Comparison of ENCODE assay signal across 1 cellular context in genomic region chr9:117414906-117415583, GRCh38.
TF ChIP-seq lines count a peak whose summit lies in the region.

ASTN2 (minus strand) TSS chr9:117415057; CDS start chr9:117414938, 119 bp downstream.

TF ChIP-seq in HepG2, 621 proteins besides CTCF, POLR2A, EP300 and RAD21 (continued from another document):
- TF ChIP-seq ZNF337 (CRISPR knock-in tag; IDR thresholded peaks at IDR 0.05; ENCODE audit: borderline replicate concordance, low read depth) = no peak
- TF ChIP-seq ZNF792 (CRISPR knock-in tag; IDR thresholded peaks at IDR 0.05) = no peak
- TF ChIP-seq ZNF431 (CRISPR knock-in tag; IDR thresholded peaks at IDR 0.05; ENCODE audit: borderline replicate concordance, low read depth) = no peak
- no peak for TF ChIP-seq MED13 (CRISPR knock-in tag; IDR thresholded peaks at IDR 0.05)
- TF ChIP-seq ZBTB34 (CRISPR knock-in tag; IDR thresholded peaks at IDR 0.05) = no peak
- TF ChIP-seq ETV5 (CRISPR knock-in tag; IDR thresholded peaks at IDR 0.05; ENCODE audit: borderline replicate concordance) = no peak
- TF ChIP-seq ZFYVE20 (CRISPR knock-in tag; IDR thresholded peaks at IDR 0.05; ENCODE audit: borderline replicate concordance, low read depth) = no peak
- TF ChIP-seq ZNF292 (CRISPR knock-in tag; IDR thresholded peaks at IDR 0.05; ENCODE audit: borderline replicate concordance, low read depth) = no peak
- TF ChIP-seq IRF2 (CRISPR knock-in tag; IDR thresholded peaks at IDR 0.05) = no peak
- TF ChIP-seq MED8 (CRISPR knock-in tag; IDR thresholded peaks at IDR 0.05; ENCODE audit: insufficient replicate concordance) = no peak
- TF ChIP-seq MAF1 (CRISPR knock-in tag; IDR thresholded peaks at IDR 0.05; ENCODE audit: borderline replicate concordance) = no peak
- TF ChIP-seq HOXA3 (CRISPR knock-in tag; IDR thresholded peaks at IDR 0.05) = no peak
- TF ChIP-seq ZXDC (CRISPR knock-in tag; IDR thresholded peaks at IDR 0.05) = no peak
TF ChIP-seq in HepG2: peak in this region for 0.
